In the genomic region with DNA sequence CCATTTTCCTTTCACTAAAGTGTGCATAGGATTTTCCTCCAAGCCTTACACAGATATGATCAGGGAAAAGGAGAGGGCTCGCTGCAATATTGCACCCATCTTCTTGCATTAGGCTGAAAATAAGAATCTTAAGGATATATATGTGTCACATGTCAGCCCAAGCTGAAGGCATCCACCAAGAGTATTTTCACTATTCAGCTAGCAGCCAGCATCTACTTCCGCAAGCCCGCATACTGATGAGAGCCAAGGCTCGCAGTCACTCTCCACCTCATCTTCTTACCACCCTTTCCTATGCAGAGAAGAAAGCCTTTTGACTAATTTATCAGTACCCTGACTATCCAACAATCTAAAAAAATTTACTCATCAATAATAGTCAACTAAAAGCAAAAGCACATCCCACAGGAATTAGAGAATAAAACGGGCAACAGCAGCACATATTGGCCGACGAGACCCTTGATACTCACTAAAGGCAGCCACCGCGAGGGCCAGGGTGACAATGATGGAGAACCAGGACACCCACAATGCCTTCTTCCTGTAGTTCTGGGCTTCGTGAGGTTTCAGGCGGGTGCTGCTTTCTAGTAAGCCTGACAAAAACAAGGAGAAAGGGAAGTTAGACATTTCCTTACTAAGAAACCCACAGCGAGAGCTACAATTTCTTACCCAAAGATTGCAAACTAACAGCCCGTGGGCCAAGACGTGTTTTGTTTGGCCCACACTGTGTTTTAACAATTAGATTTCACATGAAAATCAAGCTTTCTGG, we compare ENCODE assay signal across 33 cellular contexts. TPM values are rescaled to one million over a fixed set of nuclear protein-coding genes. Genes with fewer than 3 reads are reported as not detected.
DNase-seq lines count a peak whose midpoint lies in the region; ATAC-seq, FAIRE-seq and TF ChIP-seq lines count a peak whose summit lies in the region.
"Had no signal": no experiment of that assay in that cellular context is flagged by ENCODE, and none has a peak within 500 bp of the region (broad histone marks: within the 10 kb centered on the region; RNA-seq: fewer than 3 reads in every experiment).

No MANE protein-coding gene starts in this region.

- no peak overlapping the region for H2AFZ ChIP-seq in astrocyte (ENCODE audit: low read depth, low read length)
- H2AFZ ChIP-seq: hepatocyte, neural progenitor cell had no signal

- no peaks in the 10 kb centered on the region for H4K20me1 ChIP-seq in astrocyte (ENCODE audit: insufficient read depth, low read length)

- in situ Hi-C loops in KBM-7 (cut with MboI; ENCODE audit: low pct_unique_long_range_greater_than_20kb, low sequenced_read_pairs) = no loop called here

- H3K79me2 ChIP-seq in astrocyte (ENCODE audit: insufficient read depth, low read length) = no peaks in the 10 kb centered on the region
- H3K79me2 ChIP-seq: hepatocyte had no signal

- H3K4me3 ChIP-seq in astrocyte (ENCODE audit: insufficient read depth, low read depth, low read length) = no peak overlapping the region
- H3K4me3 ChIP-seq: adrenal gland, HAP-1, hepatocyte, neural progenitor cell had no signal

- H3K27me3 Mint-ChIP-seq in astrocyte (ENCODE audit: low read depth, unreplicated experiment) (peaks cover 40% of the 10 kb centered on the region), memory B cell (no peaks in the 10 kb centered on the region)

- ATAC-seq in memory B cell (ENCODE audit: low read depth) = no peak
- ATAC-seq: activated T-cell treated with anti-CD3 and anti-CD28 coated beads, Interleukin-2, amount 50 U/mL, for 72 hours; left colon had no signal

- H3K9ac ChIP-seq in astrocyte (ENCODE audit: low read length) = no peak overlapping the region
- H3K9ac ChIP-seq: neural progenitor cell, SK-N-SH had no signal

- H3K36me3 Mint-ChIP-seq in astrocyte (ENCODE audit: low read depth, unreplicated experiment) (no peaks in the 10 kb centered on the region), memory B cell (peaks cover 1% of the 10 kb centered on the region)
- H3K36me3 Mint-ChIP-seq: CD4-positive, CD25-positive, alpha-beta regulatory T cell; immature natural killer cell; neural progenitor cell had no signal

- H3K4me1 ChIP-seq in astrocyte (ENCODE audit: insufficient read depth, low read length) = peaks cover 4% of the 10 kb centered on the region

- H3K9me3 ChIP-seq in astrocyte (ENCODE audit: insufficient read depth, low read depth, low read length) = no peaks in the 10 kb centered on the region
- H3K9me3 ChIP-seq: adrenal gland, HAP-1, SK-N-SH had no signal

- no peaks in the 10 kb centered on the region for H3K36me3 ChIP-seq in astrocyte (ENCODE audit: insufficient read depth, low read length)
- H3K36me3 ChIP-seq: adrenal gland, HAP-1, neural progenitor cell had no signal

- H3K27me3 ChIP-seq in astrocyte (ENCODE audit: insufficient read depth, low read length) = peaks cover 21% of the 10 kb centered on the region

- no peak overlapping the region for H3K27ac ChIP-seq in astrocyte (ENCODE audit: low read depth, low read length)
- H3K27ac ChIP-seq: adrenal gland, hepatocyte, neural progenitor cell, RWPE1, VCaP had no signal

- H3K9me3 Mint-ChIP-seq in astrocyte (ENCODE audit: unreplicated experiment) = peaks cover 2% of the 10 kb centered on the region
- no peaks in the 10 kb centered on the region for H3K9me3 Mint-ChIP-seq in memory B cell
- H3K9me3 Mint-ChIP-seq: activated T-cell treated with anti-CD3 and anti-CD28 coated beads, Interleukin-2, amount 50 U/mL, for 72 hours; neural progenitor cell; T-helper 2 cell treated with Interferon-gamma antibody and Interleukin-4, amounts not matched to agents 5 μg/mL and 100 μg/mL, for 36 hours had no signal

- no peak for TF ChIP-seq CTCF in astrocyte (IDR thresholded peaks at IDR 0.05; ENCODE audit: insufficient read depth, low read depth, low read length)

- peak; percentile 48 for DNase-seq in CD1c-positive myeloid dendritic cell (ENCODE audit: extremely low spot score)
- peak; percentile 52 for DNase-seq in KBM-7
- DNase-seq in astrocyte (ENCODE audit: low read depth) = no peak
- no peak for DNase-seq in memory B cell (ENCODE audit: low spot score in 2 of 2)
- no peak for DNase-seq in NCI-H2107 (lab: John Stamatoyannopoulos, UW)
- DNase-seq in NCI-H82 treated with DMSO at 0.1 percent for 48 hours (lab: John Stamatoyannopoulos, UW; ENCODE audit: unreplicated experiment) = no peak
- DNase-seq in T-helper 2 cell = no peak
- no peak for DNase-seq in GM03348 (ENCODE audit: low spot score)
- DNase-seq: activated CD4-positive, alpha-beta T cell treated with anti-CD3 and anti-CD28 coated beads, Interleukin-2, amount 50 U/mL, for 1 hour; activated naive CD4-positive, alpha-beta T cell; activated T-cell treated with anti-CD3 and anti-CD28 coated beads, Interleukin-2, amount 50 U/mL, for 72 hours; adrenal gland; CD4-positive, CD25-positive, alpha-beta regulatory T cell; effector CD4-positive, alpha-beta T cell; erythroblast; immature natural killer cell; left colon; mammary epithelial cell; NCI-H1417; NCI-H446; NCI-H82; posterior cingulate gyrus; right cardiac atrium; SK-N-SH had no signal

- no peak overlapping the region for H3K4me3 Mint-ChIP-seq in astrocyte (ENCODE audit: unreplicated experiment)
- no peak overlapping the region for H3K4me3 Mint-ChIP-seq in memory B cell
- H3K4me3 Mint-ChIP-seq: CD4-positive, CD25-positive, alpha-beta regulatory T cell; neural progenitor cell; T-helper 2 cell treated with Interferon-gamma antibody and Interleukin-4, amounts not matched to agents 5 μg/mL and 100 μg/mL, for 36 hours had no signal

- peak overlapping the region; percentile 48 for H3K4me2 ChIP-seq in astrocyte (ENCODE audit: low read length)
- H3K4me2 ChIP-seq: hepatocyte, neural progenitor cell, SK-N-SH had no signal

- peaks cover 14% of the 10 kb centered on the region for H3K4me1 Mint-ChIP-seq in astrocyte (ENCODE audit: low read depth, unreplicated experiment)
- H3K4me1 Mint-ChIP-seq in memory B cell = peaks cover 37% of the 10 kb centered on the region

- H3K27ac Mint-ChIP-seq in astrocyte (ENCODE audit: unreplicated experiment) (no peak overlapping the region), memory B cell (peak overlapping the region; percentile 25)
- H3K27ac Mint-ChIP-seq: CD4-positive, CD25-positive, alpha-beta regulatory T cell; neural progenitor cell; T-helper 2 cell treated with Interferon-gamma antibody and Interleukin-4, amounts not matched to agents 5 μg/mL and 100 μg/mL, for 36 hours had no signal

- no peak for FAIRE-seq in astrocyte (lab: Jason Lieb, UNC)
- FAIRE-seq: GM19239 had no signal

RNA-seq across cellular contexts. Expression of gene TMEM163, which starts 5.9 kb away (rescaled TPM):
- 0.12 and 0.18 TPM in 2 replicates for total RNA-seq in astrocyte
- total RNA-seq: fibroblast of villous mesenchyme, M059J, mammary epithelial cell had no signal

Comparison
In these comparisons a context has a peak if more than half of its experiments do, and no peak if none do; other contexts are left out.
1. DNase-seq: peak in CD1c-positive myeloid dendritic cell (single experiment) and KBM-7 (single experiment); none in astrocyte (single experiment), memory B cell (0 of 2), NCI-H2107 (single experiment), NCI-H82 treated with DMSO at 0.1 percent for 48 hours (single experiment), T-helper 2 cell (0 of 5) and GM03348 (single experiment).